26 cellular contexts compared by ENCODE assay signal in genomic region chr2:32752205-32752604, GRCh38.
DNase-seq lines count a peak whose midpoint lies in the region; ATAC-seq and TF ChIP-seq lines count a peak whose summit lies in the region.
"Had no signal": no experiment of that assay in that cellular context is flagged by ENCODE, and none has a peak within 500 bp of the region (broad histone marks: within the 10 kb centered on the region; RNA-seq: fewer than 3 reads in every experiment).

No MANE protein-coding gene starts in this region.

- H3K79me2 ChIP-seq in mesendoderm (ENCODE audit: control insufficient read depth, insufficient read depth, low read length): no peaks in the 10 kb centered on the region

- no peaks in the 10 kb centered on the region for H3K36me3 ChIP-seq in mesendoderm (ENCODE audit: control insufficient read depth, insufficient read depth, low read length)
- H3K36me3 ChIP-seq: breast epithelium, HAP-1 had no signal

- H3K4me3 ChIP-seq in choroid plexus epithelial cell (ENCODE audit: low read depth, low read length) (no peak overlapping the region), mesendoderm (ENCODE audit: low read length) (no peak overlapping the region)
- H3K4me3 ChIP-seq: BLaER1, breast epithelium, esophagus squamous epithelium, GM12878, HAP-1, spleen had no signal

- H2BK5ac ChIP-seq in mesendoderm (ENCODE audit: low read length): no peak overlapping the region

- H3K4me3 Mint-ChIP-seq in nephron progenitor cell: no peak overlapping the region
- H3K4me3 Mint-ChIP-seq in CD14-positive monocyte: no peak overlapping the region
- H3K4me3 Mint-ChIP-seq: activated B cell treated with CpG ODN at 0.5 μM for 24 hours; activated CD4-positive, alpha-beta memory T cell treated with anti-CD3 and anti-CD28 coated beads, Interleukin-2, amount 10 ng/mL, durations not matched to agents 7 days and 5 days; dendritic cell treated with granulocyte-macrophage colony-stimulating factor and Interleukin-4, amounts not matched to agents 40 ng/mL and 50 ng/mL, for 4 days; stimulated activated memory B cell treated with anti-CD40 and anti-IgM and Interleukin-4, amounts not matched to agents 10 μg/mL and 1 μg/mL and 100 μg/mL, for 72 hours had no signal

- H3K4me1 ChIP-seq in mesendoderm (ENCODE audit: control insufficient read depth, low read depth, low read length): no peaks in the 10 kb centered on the region
- H3K4me1 ChIP-seq: BLaER1, breast epithelium, HAP-1 had no signal

- no CpG with 5 or more reads among the region's 2 CpGs for WGBS in mesendoderm (ENCODE audit: extremely low coverage, insufficient coverage, low lambda C conversion rate)

- intact Hi-C loops in CD14-positive monocyte (cut with micrococcal nuclease): no loop called here

- no peaks in the 10 kb centered on the region for H3K4me1 Mint-ChIP-seq in nephron progenitor cell
- H3K4me1 Mint-ChIP-seq in CD14-positive monocyte: peaks cover 9% of the 10 kb centered on the region

- no peak overlapping the region for H3K27ac Mint-ChIP-seq in nephron progenitor cell
- H3K27ac Mint-ChIP-seq in CD14-positive monocyte: no peak overlapping the region
- H3K27ac Mint-ChIP-seq: activated B cell treated with CpG ODN at 0.5 μM for 24 hours; activated CD4-positive, alpha-beta memory T cell treated with anti-CD3 and anti-CD28 coated beads, Interleukin-2, amount 10 ng/mL, durations not matched to agents 7 days and 5 days; dendritic cell treated with granulocyte-macrophage colony-stimulating factor and Interleukin-4, amounts not matched to agents 40 ng/mL and 50 ng/mL, for 4 days; stimulated activated memory B cell treated with anti-CD40 and anti-IgM and Interleukin-4, amounts not matched to agents 10 μg/mL and 1 μg/mL and 100 μg/mL, for 72 hours had no signal

- H3K9me3 Mint-ChIP-seq in nephron progenitor cell (peaks cover 26% of the 10 kb centered on the region), CD14-positive monocyte (peaks cover 2 to 12% (median 7%) of the 10 kb centered on the region in 7 donors)
- H3K9me3 Mint-ChIP-seq: dendritic cell treated with granulocyte-macrophage colony-stimulating factor and Interleukin-4, amounts not matched to agents 40 ng/mL and 50 ng/mL, for 4 days; stimulated activated memory B cell treated with anti-CD40 and anti-IgM and Interleukin-4, amounts not matched to agents 10 μg/mL and 1 μg/mL and 100 μg/mL, for 72 hours had no signal

- H3K27me3 ChIP-seq in mesendoderm (ENCODE audit: insufficient read depth, low read length, poor library complexity): no peaks in the 10 kb centered on the region
- H3K27me3 ChIP-seq: BLaER1, breast epithelium, esophagus squamous epithelium, spleen had no signal

- H3K27me3 Mint-ChIP-seq in nephron progenitor cell (ENCODE audit: low read depth, poor library complexity): no peaks in the 10 kb centered on the region
- H3K27me3 Mint-ChIP-seq in CD14-positive monocyte (ENCODE audit: low read depth in 3 of 3): no peaks in the 10 kb centered on the region
- H3K27me3 Mint-ChIP-seq: activated B cell treated with CpG ODN at 0.5 μM for 24 hours; activated CD4-positive, alpha-beta memory T cell treated with anti-CD3 and anti-CD28 coated beads, Interleukin-2, amount 10 ng/mL, durations not matched to agents 7 days and 5 days; dendritic cell treated with granulocyte-macrophage colony-stimulating factor and Interleukin-4, amounts not matched to agents 40 ng/mL and 50 ng/mL, for 4 days; stimulated activated memory B cell treated with anti-CD40 and anti-IgM and Interleukin-4, amounts not matched to agents 10 μg/mL and 1 μg/mL and 100 μg/mL, for 72 hours had no signal

- H3K23ac ChIP-seq in mesendoderm (ENCODE audit: low read length): no peak overlapping the region

- H4K8ac ChIP-seq in mesendoderm (ENCODE audit: low read depth, low read length): peak overlapping the region; percentile 56

- no peak overlapping the region for H3K18ac ChIP-seq in mesendoderm (ENCODE audit: low read length)

- H3K4ac ChIP-seq in mesendoderm (ENCODE audit: low read depth, low read length): no peak overlapping the region

- no peak overlapping the region for H4K5ac ChIP-seq in mesendoderm (ENCODE audit: low read length)

- H3K79me1 ChIP-seq in mesendoderm (ENCODE audit: low read length): no peaks in the 10 kb centered on the region

- H3K4me2 ChIP-seq in mesendoderm (ENCODE audit: low read length): no peak overlapping the region
- H3K4me2 ChIP-seq: BLaER1 had no signal

- DNase-seq in AG20443 (ENCODE audit: low spot score) (peak; percentile 22), LHCN-M2 (ENCODE audit: low read depth) (peak; percentile 6), choroid plexus epithelial cell (ENCODE audit: low read depth) (peak; percentile 45), mesendoderm (no peak), nephron progenitor cell (no peak), NK-92 (lab: John Stamatoyannopoulos, UW; ENCODE audit: unreplicated experiment) (no peak), CD14-positive monocyte (ENCODE audit: low spot score) (no peak)
- DNase-seq: activated B cell treated with CpG ODN at 0.5 μM for 24 hours; activated CD4-positive, alpha-beta memory T cell treated with anti-CD3 and anti-CD28 coated beads, Interleukin-2, amount 10 ng/mL, durations not matched to agents 7 days and 5 days; activated effector memory CD4-positive, alpha-beta T cell treated with anti-CD3 and anti-CD28 coated beads, Interleukin-2, amount 50 U/mL, for 16 hours; Caco-2; DMS79 treated with DMSO at 0.1 percent for 48 hours; esophagus squamous epithelium; NCI-H1105 treated with DMSO at 0.1 percent for 48 hours; NCI-H2029 treated with DMSO at 0.1 percent for 48 hours; NCI-H226; nucleus accumbens; spleen; stimulated activated CD4-positive, alpha-beta T cell treated with anti-CD3 and anti-CD28 coated beads, Interleukin-4, amount 100 ng/mL, for 1 hour had no signal

- peaks cover 72% of the 10 kb centered on the region for H3K36me3 Mint-ChIP-seq in nephron progenitor cell (ENCODE audit: low read depth)
- H3K36me3 Mint-ChIP-seq in CD14-positive monocyte: peaks cover 20 to 37% of the 10 kb centered on the region in 2 donors

- H2BK120ac ChIP-seq in mesendoderm (ENCODE audit: low read depth, low read length): no peak overlapping the region

- no peak for ATAC-seq in GM18909 (IDR thresholded peaks at IDR 0.05; ENCODE audit: poor library complexity, unreplicated experiment)
- ATAC-seq: GM12878; stimulated activated memory B cell treated with anti-CD40 and anti-IgM and Interleukin-4, amounts not matched to agents 10 μg/mL and 1 μg/mL and 100 μg/mL, for 72 hours had no signal

- no peak overlapping the region for H3K9ac ChIP-seq in mesendoderm (ENCODE audit: low read length)
- H3K9ac ChIP-seq: BLaER1 had no signal

- no peak overlapping the region for H3K56ac ChIP-seq in mesendoderm (ENCODE audit: low read length)

- no peak for TF ChIP-seq CTCF in choroid plexus epithelial cell (conservative IDR thresholded peaks at IDR 0.05; ENCODE audit: low read depth, low read length)
- no peak for TF ChIP-seq CTCF in nephron progenitor cell (IDR thresholded peaks at IDR 0.05)
- TF ChIP-seq CTCF in CD14-positive monocyte (IDR thresholded peaks at IDR 0.05): no peak

- H2BK15ac ChIP-seq in mesendoderm (replicated peaks; ENCODE audit: low read depth): no peak overlapping the region

- no peak overlapping the region for H2AK5ac ChIP-seq in mesendoderm (ENCODE audit: low read length)

- no peak overlapping the region for H3K27ac ChIP-seq in mesendoderm (ENCODE audit: low read depth, low read length)
- H3K27ac ChIP-seq: BLaER1, breast epithelium, esophagus squamous epithelium, spleen had no signal

Comparison
In these comparisons a context has a peak if more than half of its experiments do, and no peak if none do; other contexts are left out.
1. DNase-seq: peak in AG20443 (single experiment), LHCN-M2 (single experiment) and choroid plexus epithelial cell (single experiment); none in mesendoderm (single experiment), nephron progenitor cell (single experiment), NK-92 (single experiment) and CD14-positive monocyte (single experiment).